1 cellular context compared by ENCODE assay signal in the genomic region with DNA sequence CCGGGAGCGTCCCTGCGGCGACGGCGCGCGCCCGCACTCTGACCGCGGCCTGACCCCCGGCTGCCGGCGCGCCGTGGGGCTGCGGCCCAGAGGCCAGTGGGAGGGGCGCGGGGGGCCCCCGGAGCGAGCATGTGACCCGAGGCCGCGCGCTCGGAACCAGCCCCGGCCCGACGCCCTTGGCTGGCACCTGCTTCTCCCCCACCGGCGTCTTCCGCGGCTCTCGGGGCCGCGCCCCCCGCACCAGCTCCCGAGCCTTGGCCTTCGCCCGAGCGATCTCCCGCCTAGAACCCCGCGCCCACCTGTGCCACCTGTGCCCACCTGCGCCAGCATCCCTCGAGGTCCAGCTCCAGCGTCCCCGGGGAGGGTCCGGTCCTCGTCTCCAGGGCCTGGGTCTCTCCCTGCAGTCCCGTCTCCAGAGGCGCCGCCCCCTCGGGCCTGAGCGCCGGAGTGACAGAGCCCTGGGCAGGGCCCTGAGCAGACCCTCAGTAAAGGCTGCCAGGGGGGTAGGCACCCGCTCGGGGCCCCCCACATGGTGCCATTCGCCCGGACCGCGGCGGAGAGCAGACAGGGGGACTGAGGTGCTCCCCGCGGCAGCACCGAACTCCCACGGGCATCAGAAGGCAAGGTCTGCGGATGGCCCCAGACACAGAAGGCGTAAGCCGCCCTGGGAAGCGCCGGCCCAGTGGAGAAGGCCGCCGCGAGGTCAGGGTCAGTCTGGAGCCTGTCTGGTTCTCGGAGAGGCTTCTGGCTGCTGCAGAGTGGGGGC.
TF ChIP-seq lines count a peak whose summit lies in the region.

No MANE protein-coding gene starts in this region.

TF ChIP-seq in WTC11, 78 proteins besides CTCF, POLR2A, EP300 and RAD21 (continued from another document):
- TF ChIP-seq, protein P1, sequence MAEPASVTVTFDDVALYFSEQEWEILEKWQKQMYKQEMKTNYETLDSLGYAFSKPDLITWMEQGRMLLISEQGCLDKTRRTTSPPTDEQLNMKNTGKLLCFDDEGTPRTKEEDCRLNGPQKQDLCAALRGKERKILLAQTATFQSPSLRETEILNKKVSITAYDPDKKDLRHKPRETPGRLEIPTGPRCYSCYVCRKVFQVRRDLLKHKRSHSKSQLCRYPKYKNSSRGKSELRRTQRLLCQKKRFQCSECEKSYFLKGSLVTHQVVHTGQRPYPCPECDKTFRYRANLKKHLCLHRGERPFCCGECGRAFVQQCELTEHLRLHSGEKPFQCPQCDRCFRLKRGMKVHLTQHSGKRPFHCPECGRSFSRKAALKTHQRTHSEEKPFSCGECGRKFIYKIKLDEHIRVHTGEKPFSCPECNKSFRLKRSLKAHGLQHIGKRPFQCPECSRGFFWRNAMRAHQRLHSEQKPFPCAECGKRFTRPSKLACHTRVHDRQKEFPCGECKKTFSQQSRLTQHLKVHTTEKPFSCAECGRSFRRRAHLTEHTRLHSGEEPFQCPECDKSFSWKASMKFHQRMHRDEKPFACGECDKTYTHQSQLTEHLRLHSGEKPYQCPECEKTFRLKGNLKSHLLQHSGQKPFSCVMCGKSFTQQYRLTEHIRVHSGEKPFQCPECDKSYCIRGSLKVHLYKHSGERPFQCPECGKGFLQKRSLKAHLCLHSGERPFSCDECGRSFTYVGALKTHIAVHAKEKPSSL (CRISPR knock-in tag; conservative IDR thresholded peaks at IDR 0.05): no peak
- TF ChIP-seq JUN (CRISPR knock-in tag; IDR thresholded peaks at IDR 0.05) (no peak), ETV6 (CRISPR knock-in tag; IDR thresholded peaks at IDR 0.05) (no peak), NFATC4 (CRISPR knock-in tag; IDR thresholded peaks at IDR 0.05) (no peak), EMX1 (CRISPR knock-in tag; IDR thresholded peaks at IDR 0.05) (no peak), TCF7 (CRISPR knock-in tag; IDR thresholded peaks at IDR 0.05; ENCODE audit: low read depth) (0 out of 2 replicates have a peak, but pooled peaks have one; percentile 74), JAZF1 (CRISPR knock-in tag; IDR thresholded peaks at IDR 0.05) (no peak), SMAD3 (CRISPR knock-in tag; IDR thresholded peaks at IDR 0.05; ENCODE audit: borderline replicate concordance) (no peak), GRHL2 (CRISPR knock-in tag; IDR thresholded peaks at IDR 0.05; ENCODE audit: insufficient replicate concordance, severe bottlenecking) (no peak), CREM (CRISPR knock-in tag; IDR thresholded peaks at IDR 0.05) (no peak), ESRRA (CRISPR knock-in tag; IDR thresholded peaks at IDR 0.05; ENCODE audit: borderline replicate concordance) (0 out of 2 replicates have a peak, but pooled peaks have one; percentile 6), GABPB1 (CRISPR knock-in tag; IDR thresholded peaks at IDR 0.05) (0 out of 2 replicates have a peak, but pooled peaks have one; percentile 8), OVOL2 (CRISPR knock-in tag; IDR thresholded peaks at IDR 0.05; ENCODE audit: borderline replicate concordance) (no peak)
- TF ChIP-seq, protein P2, sequence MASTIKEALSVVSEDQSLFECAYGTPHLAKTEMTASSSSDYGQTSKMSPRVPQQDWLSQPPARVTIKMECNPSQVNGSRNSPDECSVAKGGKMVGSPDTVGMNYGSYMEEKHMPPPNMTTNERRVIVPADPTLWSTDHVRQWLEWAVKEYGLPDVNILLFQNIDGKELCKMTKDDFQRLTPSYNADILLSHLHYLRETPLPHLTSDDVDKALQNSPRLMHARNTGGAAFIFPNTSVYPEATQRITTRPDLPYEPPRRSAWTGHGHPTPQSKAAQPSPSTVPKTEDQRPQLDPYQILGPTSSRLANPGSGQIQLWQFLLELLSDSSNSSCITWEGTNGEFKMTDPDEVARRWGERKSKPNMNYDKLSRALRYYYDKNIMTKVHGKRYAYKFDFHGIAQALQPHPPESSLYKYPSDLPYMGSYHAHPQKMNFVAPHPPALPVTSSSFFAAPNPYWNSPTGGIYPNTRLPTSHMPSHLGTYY (CRISPR knock-in tag; IDR thresholded peaks at IDR 0.05): no peak
- TF ChIP-seq, protein P3, sequence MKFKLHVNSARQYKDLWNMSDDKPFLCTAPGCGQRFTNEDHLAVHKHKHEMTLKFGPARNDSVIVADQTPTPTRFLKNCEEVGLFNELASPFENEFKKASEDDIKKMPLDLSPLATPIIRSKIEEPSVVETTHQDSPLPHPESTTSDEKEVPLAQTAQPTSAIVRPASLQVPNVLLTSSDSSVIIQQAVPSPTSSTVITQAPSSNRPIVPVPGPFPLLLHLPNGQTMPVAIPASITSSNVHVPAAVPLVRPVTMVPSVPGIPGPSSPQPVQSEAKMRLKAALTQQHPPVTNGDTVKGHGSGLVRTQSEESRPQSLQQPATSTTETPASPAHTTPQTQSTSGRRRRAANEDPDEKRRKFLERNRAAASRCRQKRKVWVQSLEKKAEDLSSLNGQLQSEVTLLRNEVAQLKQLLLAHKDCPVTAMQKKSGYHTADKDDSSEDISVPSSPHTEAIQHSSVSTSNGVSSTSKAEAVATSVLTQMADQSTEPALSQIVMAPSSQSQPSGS (CRISPR knock-in tag; IDR thresholded peaks at IDR 0.05; ENCODE audit: borderline replicate concordance, low read depth): no peak
- TF ChIP-seq, protein P4, sequence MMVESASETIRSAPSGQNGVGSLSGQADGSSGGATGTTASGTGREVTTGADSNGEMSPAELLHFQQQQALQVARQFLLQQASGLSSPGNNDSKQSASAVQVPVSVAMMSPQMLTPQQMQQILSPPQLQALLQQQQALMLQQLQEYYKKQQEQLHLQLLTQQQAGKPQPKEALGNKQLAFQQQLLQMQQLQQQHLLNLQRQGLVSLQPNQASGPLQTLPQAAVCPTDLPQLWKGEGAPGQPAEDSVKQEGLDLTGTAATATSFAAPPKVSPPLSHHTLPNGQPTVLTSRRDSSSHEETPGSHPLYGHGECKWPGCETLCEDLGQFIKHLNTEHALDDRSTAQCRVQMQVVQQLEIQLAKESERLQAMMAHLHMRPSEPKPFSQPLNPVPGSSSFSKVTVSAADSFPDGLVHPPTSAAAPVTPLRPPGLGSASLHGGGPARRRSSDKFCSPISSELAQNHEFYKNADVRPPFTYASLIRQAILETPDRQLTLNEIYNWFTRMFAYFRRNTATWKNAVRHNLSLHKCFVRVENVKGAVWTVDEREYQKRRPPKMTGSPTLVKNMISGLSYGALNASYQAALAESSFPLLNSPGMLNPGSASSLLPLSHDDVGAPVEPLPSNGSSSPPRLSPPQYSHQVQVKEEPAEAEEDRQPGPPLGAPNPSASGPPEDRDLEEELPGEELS (CRISPR knock-in tag; IDR thresholded peaks at IDR 0.05): no peak
- TF ChIP-seq, protein P5, sequence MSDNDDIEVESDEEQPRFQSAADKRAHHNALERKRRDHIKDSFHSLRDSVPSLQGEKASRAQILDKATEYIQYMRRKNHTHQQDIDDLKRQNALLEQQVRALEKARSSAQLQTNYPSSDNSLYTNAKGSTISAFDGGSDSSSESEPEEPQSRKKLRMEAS (CRISPR knock-in tag; IDR thresholded peaks at IDR 0.05): 0 out of 2 replicates have a peak, but pooled peaks have one; percentile 1
- TF ChIP-seq, protein P6, sequence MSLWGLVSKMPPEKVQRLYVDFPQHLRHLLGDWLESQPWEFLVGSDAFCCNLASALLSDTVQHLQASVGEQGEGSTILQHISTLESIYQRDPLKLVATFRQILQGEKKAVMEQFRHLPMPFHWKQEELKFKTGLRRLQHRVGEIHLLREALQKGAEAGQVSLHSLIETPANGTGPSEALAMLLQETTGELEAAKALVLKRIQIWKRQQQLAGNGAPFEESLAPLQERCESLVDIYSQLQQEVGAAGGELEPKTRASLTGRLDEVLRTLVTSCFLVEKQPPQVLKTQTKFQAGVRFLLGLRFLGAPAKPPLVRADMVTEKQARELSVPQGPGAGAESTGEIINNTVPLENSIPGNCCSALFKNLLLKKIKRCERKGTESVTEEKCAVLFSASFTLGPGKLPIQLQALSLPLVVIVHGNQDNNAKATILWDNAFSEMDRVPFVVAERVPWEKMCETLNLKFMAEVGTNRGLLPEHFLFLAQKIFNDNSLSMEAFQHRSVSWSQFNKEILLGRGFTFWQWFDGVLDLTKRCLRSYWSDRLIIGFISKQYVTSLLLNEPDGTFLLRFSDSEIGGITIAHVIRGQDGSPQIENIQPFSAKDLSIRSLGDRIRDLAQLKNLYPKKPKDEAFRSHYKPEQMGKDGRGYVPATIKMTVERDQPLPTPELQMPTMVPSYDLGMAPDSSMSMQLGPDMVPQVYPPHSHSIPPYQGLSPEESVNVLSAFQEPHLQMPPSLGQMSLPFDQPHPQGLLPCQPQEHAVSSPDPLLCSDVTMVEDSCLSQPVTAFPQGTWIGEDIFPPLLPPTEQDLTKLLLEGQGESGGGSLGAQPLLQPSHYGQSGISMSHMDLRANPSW (CRISPR knock-in tag; conservative IDR thresholded peaks at IDR 0.05; ENCODE audit: low read depth): no peak
- TF ChIP-seq, protein P7, sequence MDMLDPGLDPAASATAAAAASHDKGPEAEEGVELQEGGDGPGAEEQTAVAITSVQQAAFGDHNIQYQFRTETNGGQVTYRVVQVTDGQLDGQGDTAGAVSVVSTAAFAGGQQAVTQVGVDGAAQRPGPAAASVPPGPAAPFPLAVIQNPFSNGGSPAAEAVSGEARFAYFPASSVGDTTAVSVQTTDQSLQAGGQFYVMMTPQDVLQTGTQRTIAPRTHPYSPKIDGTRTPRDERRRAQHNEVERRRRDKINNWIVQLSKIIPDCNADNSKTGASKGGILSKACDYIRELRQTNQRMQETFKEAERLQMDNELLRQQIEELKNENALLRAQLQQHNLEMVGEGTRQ (CRISPR knock-in tag; IDR thresholded peaks at IDR 0.05): peak; percentile 53
- TF ChIP-seq, protein P8, sequence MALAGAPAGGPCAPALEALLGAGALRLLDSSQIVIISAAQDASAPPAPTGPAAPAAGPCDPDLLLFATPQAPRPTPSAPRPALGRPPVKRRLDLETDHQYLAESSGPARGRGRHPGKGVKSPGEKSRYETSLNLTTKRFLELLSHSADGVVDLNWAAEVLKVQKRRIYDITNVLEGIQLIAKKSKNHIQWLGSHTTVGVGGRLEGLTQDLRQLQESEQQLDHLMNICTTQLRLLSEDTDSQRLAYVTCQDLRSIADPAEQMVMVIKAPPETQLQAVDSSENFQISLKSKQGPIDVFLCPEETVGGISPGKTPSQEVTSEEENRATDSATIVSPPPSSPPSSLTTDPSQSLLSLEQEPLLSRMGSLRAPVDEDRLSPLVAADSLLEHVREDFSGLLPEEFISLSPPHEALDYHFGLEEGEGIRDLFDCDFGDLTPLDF (CRISPR knock-in tag; IDR thresholded peaks at IDR 0.05): no peak
- TF ChIP-seq, protein P9, sequence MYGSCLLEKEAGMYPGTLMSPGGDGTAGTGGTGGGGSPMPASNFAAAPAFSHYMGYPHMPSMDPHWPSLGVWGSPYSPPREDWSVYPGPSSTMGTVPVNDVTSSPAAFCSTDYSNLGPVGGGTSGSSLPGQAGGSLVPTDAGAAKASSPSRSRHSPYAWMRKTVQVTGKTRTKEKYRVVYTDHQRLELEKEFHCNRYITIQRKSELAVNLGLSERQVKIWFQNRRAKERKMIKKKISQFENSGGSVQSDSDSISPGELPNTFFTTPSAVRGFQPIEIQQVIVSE (CRISPR knock-in tag; IDR thresholded peaks at IDR 0.05; ENCODE audit: borderline replicate concordance): no peak
